In the genomic region with DNA sequence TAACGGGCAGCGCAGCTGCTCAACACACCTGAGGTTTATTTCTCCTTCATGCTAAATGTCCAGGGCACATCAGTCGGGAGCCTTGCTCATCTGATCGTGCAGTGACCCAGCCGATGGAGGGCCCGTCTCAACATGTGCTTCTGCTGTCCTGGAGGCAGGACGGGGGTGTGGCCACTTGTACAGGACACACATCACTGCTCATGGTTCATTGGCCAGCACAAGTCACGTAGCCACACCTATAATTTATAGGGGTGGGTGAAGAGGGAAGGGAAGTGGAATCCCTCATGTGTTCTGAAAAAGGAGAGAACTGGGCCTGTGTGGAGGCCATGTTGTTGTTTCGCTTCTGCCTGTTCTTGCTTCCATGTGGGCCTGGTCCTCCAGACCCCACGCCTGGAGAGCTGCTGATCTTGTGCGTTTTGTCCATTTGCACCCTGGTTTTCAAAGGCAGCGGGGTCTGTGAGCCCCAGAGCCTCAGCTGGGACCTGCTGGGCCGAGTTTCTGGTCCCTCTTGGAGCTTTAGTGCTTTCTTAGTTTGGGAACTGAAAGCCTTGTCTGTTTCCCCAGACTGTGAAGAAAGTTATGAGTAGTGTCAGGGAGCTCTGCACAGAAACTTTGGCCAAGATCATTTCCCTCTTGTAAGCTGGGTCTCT, we compare ENCODE assay signal across 10 cellular contexts.
DNase-seq lines count a peak whose midpoint lies in the region; ATAC-seq, FAIRE-seq and TF ChIP-seq lines count a peak whose summit lies in the region.
"Had no signal": no experiment of that assay in that cellular context is flagged by ENCODE, and none has a peak within 500 bp of the region (broad histone marks: within the 10 kb centered on the region; RNA-seq: fewer than 3 reads in every experiment).

No MANE protein-coding gene starts in this region.

- H3K27ac ChIP-seq in OCI-LY1 (ENCODE audit: low read depth, low read length, poor library complexity, severe bottlenecking) = peak overlapping the region; percentile 62
- H3K27ac ChIP-seq in mesenchymal stem cell (ENCODE audit: low read length, poor library complexity, severe bottlenecking) = no peak overlapping the region
- H3K27ac ChIP-seq: HL-60 had no signal

- no peaks in the 10 kb centered on the region for H3K9me2 ChIP-seq in OCI-LY1 (ENCODE audit: low read depth, low read length)

- H3K23ac ChIP-seq in mesenchymal stem cell (ENCODE audit: low read length in 2 of 2) = no peak overlapping the region

- no peak overlapping the region for H4K8ac ChIP-seq in mesenchymal stem cell (ENCODE audit: low read length)

- H3K79me2 ChIP-seq in OCI-LY1 (ENCODE audit: insufficient read depth, low read length) = 0 out of 2 replicates have a peak, but pooled peaks cover 4% of the 10 kb centered on the region

- peaks cover 5% of the 10 kb centered on the region; the same call in 1 of the 2 replicates for H3K36me3 ChIP-seq in OCI-LY1 (ENCODE audit: insufficient read depth, low read length)
- H3K36me3 ChIP-seq in mesenchymal stem cell (ENCODE audit: control insufficient read depth in 1 of 2, insufficient read depth in 2 of 2, low read depth in 1 of 2, low read length in 2 of 2) = peaks cover 0 to 10% of the 10 kb centered on the region in 2 experiments

- FAIRE-seq in GM18507 (lab: Jason Lieb, UNC) = peak; percentile 91

- no peak overlapping the region for H2BK12ac ChIP-seq in mesenchymal stem cell (ENCODE audit: low read length in 2 of 2)

- no peaks in the 10 kb centered on the region for H3K36me3 Mint-ChIP-seq in HFFc6 (ENCODE audit: low read depth)

- H3K18ac ChIP-seq in mesenchymal stem cell (ENCODE audit: low read depth in 1 of 2, low read length in 2 of 2) = no peak overlapping the region

- no peaks in the 10 kb centered on the region for H3K9me3 Mint-ChIP-seq in HFFc6
- H3K9me3 Mint-ChIP-seq: neural crest cell had no signal

- H3K79me1 ChIP-seq in mesenchymal stem cell (replicated peaks; ENCODE audit: low read length, poor library complexity, severe bottlenecking) = peaks cover 47% of the 10 kb centered on the region

- H3K27me3 Mint-ChIP-seq in HFFc6 (ENCODE audit: insufficient read depth) = 0 out of 2 replicates have a peak, but pooled peaks cover 2% of the 10 kb centered on the region

- peaks cover 67% of the 10 kb centered on the region for H3K4me1 Mint-ChIP-seq in HFFc6 (ENCODE audit: low read depth)

- no peaks in the 10 kb centered on the region for H3F3A ChIP-seq in OCI-LY1 (ENCODE audit: insufficient read depth, low read length)

- peak; percentile 59 for ATAC-seq in left lobe of liver

- H2AK5ac ChIP-seq in mesenchymal stem cell (ENCODE audit: low read length, severe bottlenecking) = no peak overlapping the region

- H4K91ac ChIP-seq in mesenchymal stem cell (ENCODE audit: low read length) = no peak overlapping the region

- H4K20me1 ChIP-seq in OCI-LY1 (ENCODE audit: insufficient read depth, low read length) = no peaks in the 10 kb centered on the region

- no peak overlapping the region for H3K4me3 Mint-ChIP-seq in HFFc6
- H3K4me3 Mint-ChIP-seq: neural crest cell had no signal

- peak overlapping the region; percentile 15; the same call in 1 of the 2 replicates for H3K4me2 ChIP-seq in OCI-LY1 (ENCODE audit: low read length)
- H3K4me2 ChIP-seq in mesenchymal stem cell (ENCODE audit: low read length, poor library complexity, severe bottlenecking) = no peak overlapping the region

- H3K14ac ChIP-seq in mesenchymal stem cell (ENCODE audit: low read length in 2 of 2) = no peak overlapping the region

- H3K9ac ChIP-seq in OCI-LY1 (ENCODE audit: low read length) = no peak overlapping the region; the same call in 1 of the 2 replicates
- H3K9ac ChIP-seq in mesenchymal stem cell (ENCODE audit: low read length) = no peak overlapping the region

- WGBS in mesenchymal stem cell = 86% methylated on average over 13 of the region's 13 CpGs

- H2AFZ ChIP-seq in OCI-LY1 (ENCODE audit: low read length) (no peak overlapping the region), mesenchymal stem cell (ENCODE audit: low read depth, low read length) (no peak overlapping the region)

- peak overlapping the region; percentile 38; the same call in 1 of the 2 replicates for H3K27ac Mint-ChIP-seq in HFFc6

- no peaks in the 10 kb centered on the region for H3K27me3 ChIP-seq in OCI-LY1 (ENCODE audit: insufficient read depth, low read length)
- no peaks in the 10 kb centered on the region for H3K27me3 ChIP-seq in mesenchymal stem cell (ENCODE audit: control insufficient read depth in 1 of 2, insufficient read depth in 1 of 2, low read length in 2 of 2)

- H3K4me1 ChIP-seq in OCI-LY1 (ENCODE audit: insufficient read depth, low read length, severe bottlenecking) = peaks cover 37% of the 10 kb centered on the region
- peaks cover 17% of the 10 kb centered on the region for H3K4me1 ChIP-seq in mesenchymal stem cell (ENCODE audit: control insufficient read depth, insufficient read depth, low read depth, low read length)

- H3K9me3 ChIP-seq in OCI-LY1 (ENCODE audit: low read length) = no peaks in the 10 kb centered on the region
- no peaks in the 10 kb centered on the region for H3K9me3 ChIP-seq in mesenchymal stem cell (ENCODE audit: control insufficient read depth, low read length)

- H2BK5ac ChIP-seq in mesenchymal stem cell (ENCODE audit: low read depth, low read length, poor library complexity, severe bottlenecking) = no peak overlapping the region

- DNase-seq in GM18507 (ENCODE audit: extremely low spot score, insufficient read length, low read depth) = peak; percentile 51
- no peak for DNase-seq in HFFc6
- no peak for DNase-seq in left lobe of liver (ENCODE audit: low spot score)
- no peak for DNase-seq in UCSD-AML1 (lab: John Stamatoyannopoulos, UW; ENCODE audit: unreplicated experiment)
- DNase-seq in NCI-H524 treated with DMSO at 0.1 percent for 48 hours (lab: John Stamatoyannopoulos, UW) = no peak
- DNase-seq in mesenchymal stem cell = no peak
- DNase-seq in DMS79 treated with DMSO at 0.1 percent for 48 hours (lab: John Stamatoyannopoulos, UW) = no peak

- H3K4me3 ChIP-seq in OCI-LY1 (ENCODE audit: low read depth, low read length, poor library complexity, severe bottlenecking) (no peak overlapping the region), mesenchymal stem cell (ENCODE audit: insufficient read depth in 1 of 2, low read depth in 1 of 2, low read length in 2 of 2) (no peak overlapping the region)

- no peak overlapping the region for H3K4ac ChIP-seq in mesenchymal stem cell (ENCODE audit: low read depth in 1 of 2, low read length in 2 of 2)

- H2BK120ac ChIP-seq in mesenchymal stem cell (ENCODE audit: low read depth, low read length) = no peak overlapping the region

- TF ChIP-seq CTCF in HFFc6 (IDR thresholded peaks at IDR 0.05) = no peak
- no peak for TF ChIP-seq CTCF in OCI-LY1 (IDR thresholded peaks at IDR 0.05; ENCODE audit: low read length)

- no peak overlapping the region for H2BK15ac ChIP-seq in mesenchymal stem cell (ENCODE audit: low read depth, poor library complexity, severe bottlenecking)
